In genomic region chr1:44780583-44781121, GRCh38 we compare ENCODE assay signal across 1 cellular context.
TF ChIP-seq lines count a peak whose summit lies in the region.

No MANE protein-coding gene starts in this region.

TF ChIP-seq in endothelial cell of umbilical vein, 7 proteins besides CTCF, POLR2A, EP300 and RAD21:
- peak; percentile 18 for TF ChIP-seq POLR2AphosphoS5 (IDR thresholded peaks at IDR 0.05; ENCODE audit: insufficient read depth, low read depth, low read length)
- TF ChIP-seq GATA2 (IDR thresholded peaks at IDR 0.05; ENCODE audit: insufficient read depth, insufficient read length, low read depth, low read length) = no peak
- TF ChIP-seq JUN (IDR thresholded peaks at IDR 0.05; ENCODE audit: borderline replicate concordance, insufficient read depth, insufficient read length, low read depth) = no peak
